8 cellular contexts compared by ENCODE assay signal in the genomic region with DNA sequence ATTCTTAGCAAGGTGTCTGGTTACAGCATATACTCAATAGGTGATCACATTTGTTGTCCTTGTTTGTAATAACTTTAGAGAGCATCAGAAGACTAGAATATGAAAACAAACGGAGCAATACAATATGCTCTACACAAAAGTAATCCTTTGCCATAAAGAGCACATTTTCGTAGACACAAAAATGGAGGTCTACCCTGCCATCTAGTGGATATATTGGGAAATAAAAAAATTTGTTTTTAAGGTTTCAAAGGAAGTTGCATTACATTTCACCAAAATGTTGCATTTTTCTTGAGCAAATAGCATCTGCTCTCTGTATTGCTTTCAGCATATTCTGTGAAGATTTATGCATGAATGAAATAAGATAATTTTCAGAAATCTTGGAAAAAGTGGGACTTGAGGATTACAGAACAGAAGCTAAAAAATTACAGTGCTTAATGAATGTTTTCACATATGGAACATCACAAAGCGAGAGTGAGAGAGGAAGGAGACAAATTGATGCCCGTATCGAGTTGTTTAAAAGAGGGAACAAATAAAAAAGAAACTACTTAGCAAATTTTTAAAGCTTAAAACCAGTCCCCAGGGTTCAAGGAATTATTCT.
A peak's percentile ranks its signal among the peaks of the same experiment; 100 is the strongest.
DNase-seq lines count a peak whose midpoint lies in the region; ATAC-seq and TF ChIP-seq lines count a peak whose summit lies in the region.

No MANE protein-coding gene starts in this region.

- H3K9me3 ChIP-seq in upper lobe of right lung = no peaks in the 10 kb centered on the region

- ATAC-seq in upper lobe of right lung = peak; percentile 56
- no peak for ATAC-seq in GM21381 (IDR thresholded peaks at IDR 0.05; ENCODE audit: unreplicated experiment)

- H3K4me1 ChIP-seq in upper lobe of right lung = no peaks in the 10 kb centered on the region

- H3K4me3 ChIP-seq in GM06990 (replicated peaks; ENCODE audit: low read depth, low read length) (no peak overlapping the region), upper lobe of right lung (peak overlapping the region; percentile 12)

- DNase-seq in A172 (ENCODE audit: low spot score) = peak; percentile 32
- DNase-seq in GM06990 (ENCODE audit: extremely low read depth, insufficient read length) = no peak
- peak; percentile 32 for DNase-seq in iPS-NIHi7 (ENCODE audit: extremely low spot score)
- DNase-seq in upper lobe of right lung = no peak
- no peak for DNase-seq in NCI-H1105 (lab: John Stamatoyannopoulos, UW)

- intact Hi-C loops in upper lobe of right lung (cut with DNase I) = no loop called here

- TF ChIP-seq EP300 in Ishikawa (IDR thresholded peaks at IDR 0.05; ENCODE audit: borderline replicate concordance) = no peak

- TF ChIP-seq RAD21 in Ishikawa (IDR thresholded peaks at IDR 0.05; ENCODE audit: low read depth) = peak; percentile 80

- H3K36me3 ChIP-seq in GM06990 (ENCODE audit: control insufficient read depth, insufficient read depth, low read length) = no peaks in the 10 kb centered on the region
- H3K36me3 ChIP-seq in upper lobe of right lung = no peaks in the 10 kb centered on the region

- no peaks in the 10 kb centered on the region for H3K27me3 ChIP-seq in GM06990 (replicated peaks; ENCODE audit: control insufficient read depth, insufficient read depth, low read length)
- H3K27me3 ChIP-seq in upper lobe of right lung = no peaks in the 10 kb centered on the region

- H3K27ac ChIP-seq in VCaP = no peak overlapping the region
- H3K27ac ChIP-seq in upper lobe of right lung = no peak overlapping the region

- TF ChIP-seq CTCF in GM06990 (IDR thresholded peaks at IDR 0.05; ENCODE audit: insufficient read depth, low read length, poor library complexity, severe bottlenecking) (peak; percentile 47), VCaP (conservative IDR thresholded peaks at IDR 0.05) (peak; percentile 70), upper lobe of right lung (IDR thresholded peaks at IDR 0.05) (peak; percentile 69)

TF ChIP-seq in Ishikawa, 13 proteins besides CTCF, POLR2A, EP300 and RAD21:
- no peak for TF ChIP-seq EGR1 (IDR thresholded peaks at IDR 0.05)
- TF ChIP-seq NFIC (IDR thresholded peaks at IDR 0.05) = no peak
- no peak for TF ChIP-seq YY1 (IDR thresholded peaks at IDR 0.05; ENCODE audit: low read depth)
- no peak for TF ChIP-seq TEAD4 (IDR thresholded peaks at IDR 0.05)
- TF ChIP-seq CEBPB (IDR thresholded peaks at IDR 0.05) = no peak
- no peak for TF ChIP-seq FOXM1 (IDR thresholded peaks at IDR 0.05; ENCODE audit: borderline replicate concordance, low read depth)
- TF ChIP-seq CREB1 (IDR thresholded peaks at IDR 0.05; ENCODE audit: low read depth) = no peak
- TF ChIP-seq MAX (IDR thresholded peaks at IDR 0.05) = no peak
- no peak for TF ChIP-seq TAF1 (IDR thresholded peaks at IDR 0.05; ENCODE audit: low read depth)
- TF ChIP-seq REST (IDR thresholded peaks at IDR 0.05; ENCODE audit: low read depth) = no peak
- TF ChIP-seq TCF12 (IDR thresholded peaks at IDR 0.05; ENCODE audit: low read depth) = no peak
- TF ChIP-seq ZBTB7A (IDR thresholded peaks at IDR 0.05; ENCODE audit: low read depth) = no peak
- TF ChIP-seq USF1 (IDR thresholded peaks at IDR 0.05) = no peak

Comparison
In these comparisons a context has a peak if more than half of its experiments do, and no peak if none do; other contexts are left out.
1. DNase-seq: peak in A172 (single experiment) and iPS-NIHi7 (single experiment); none in GM06990 (single experiment), upper lobe of right lung (single experiment) and NCI-H1105 (single experiment).
2. Peak in every context shown above with its lines, with median percentiles within 50 percentile points of each other: CTCF ChIP-seq.